In the genomic region with DNA sequence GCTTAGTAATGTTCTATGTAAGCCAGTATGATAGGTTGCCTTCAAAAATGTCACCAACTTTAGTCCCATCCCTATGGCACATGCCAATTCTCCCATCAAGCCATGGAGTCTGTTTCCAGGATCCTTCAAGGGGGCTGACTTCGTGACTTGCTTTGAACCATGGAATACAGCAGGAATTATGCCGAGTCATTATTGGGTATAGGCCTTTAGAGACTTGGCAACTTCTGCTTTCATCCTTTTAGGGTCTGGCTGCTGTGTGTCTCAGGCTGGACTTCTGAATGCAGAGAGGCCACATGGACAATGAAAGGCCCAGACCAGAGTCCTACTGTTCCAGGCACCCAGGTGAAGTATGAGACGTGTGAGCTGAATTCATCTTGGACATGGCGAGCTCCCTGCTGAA, we compare ENCODE assay signal across 15 cellular contexts.
"Had no signal": no experiment of that assay in that cellular context is flagged by ENCODE, and none has a peak within 500 bp of the region (broad histone marks: within the 10 kb centered on the region; RNA-seq: fewer than 3 reads in every experiment).

No MANE protein-coding gene starts in this region.

- H2AFZ ChIP-seq: parathyroid adenoma had no signal

- H3K4me1 ChIP-seq: foreskin keratinocyte, parathyroid adenoma had no signal

- H3K27me3 ChIP-seq: foreskin keratinocyte had no signal

- DNase-seq: activated CD4-positive, CD25-positive, alpha-beta regulatory T cell treated with anti-CD3 and anti-CD28 coated beads, Interleukin-2, amount 50 U/mL, for 72 hours; activated naive CD4-positive, alpha-beta T cell treated with Interleukin-2 at 50 U/mL for 16 hours; activated naive CD8-positive, alpha-beta T cell treated with anti-CD3 and anti-CD28 coated beads, Interleukin-2, amount 50 U/mL, for 24 hours; aorta; dermis blood vessel endothelial cell; effector memory CD8-positive, alpha-beta T cell; foreskin keratinocyte; glutamatergic neuron; hypothalamus; kidney; left ventricle myocardium inferior; naive thymus-derived CD8-positive, alpha-beta T cell; stimulated activated CD4-positive, alpha-beta T cell treated with anti-CD3 and anti-CD28 coated beads, Interleukin-2, amount 100 ng/mL, for 24 hours had no signal

- H3K9ac ChIP-seq: parathyroid adenoma had no signal

- H3K27ac ChIP-seq: foreskin keratinocyte, left ventricle myocardium inferior, parathyroid adenoma had no signal

- H3K36me3 ChIP-seq: left ventricle myocardium inferior had no signal

- H3K4me3 Mint-ChIP-seq: activated naive CD8-positive, alpha-beta T cell treated with anti-CD3 and anti-CD28 coated beads, Interleukin-2, amount 50 U/mL, for 24 hours; activated T-helper 17 cell treated with anti-CD3 and anti-CD28 coated beads, Interleukin-2, amount 50 U/mL, for 72 hours; effector memory CD8-positive, alpha-beta T cell; naive thymus-derived CD8-positive, alpha-beta T cell had no signal

- H3K27me3 Mint-ChIP-seq: activated naive CD8-positive, alpha-beta T cell treated with anti-CD3 and anti-CD28 coated beads, Interleukin-2, amount 50 U/mL, for 24 hours; activated T-helper 17 cell treated with anti-CD3 and anti-CD28 coated beads, Interleukin-2, amount 50 U/mL, for 72 hours; effector memory CD8-positive, alpha-beta T cell; naive thymus-derived CD8-positive, alpha-beta T cell had no signal

- H3K9me3 ChIP-seq: left ventricle myocardium inferior had no signal

- FAIRE-seq: kidney had no signal

- H3K9me3 Mint-ChIP-seq: activated naive CD8-positive, alpha-beta T cell treated with anti-CD3 and anti-CD28 coated beads, Interleukin-2, amount 50 U/mL, for 24 hours; activated T-helper 17 cell treated with anti-CD3 and anti-CD28 coated beads, Interleukin-2, amount 50 U/mL, for 72 hours; effector memory CD8-positive, alpha-beta T cell; naive thymus-derived CD8-positive, alpha-beta T cell had no signal

- H3K4me3 ChIP-seq: left ventricle myocardium inferior had no signal

- H3K27ac Mint-ChIP-seq: activated naive CD8-positive, alpha-beta T cell treated with anti-CD3 and anti-CD28 coated beads, Interleukin-2, amount 50 U/mL, for 24 hours; activated T-helper 17 cell treated with anti-CD3 and anti-CD28 coated beads, Interleukin-2, amount 50 U/mL, for 72 hours; effector memory CD8-positive, alpha-beta T cell had no signal

- H3K4me1 Mint-ChIP-seq: activated T-helper 17 cell treated with anti-CD3 and anti-CD28 coated beads, Interleukin-2, amount 50 U/mL, for 72 hours had no signal
